Comparison of ENCODE assay signal across 1 cellular context in the genomic region with DNA sequence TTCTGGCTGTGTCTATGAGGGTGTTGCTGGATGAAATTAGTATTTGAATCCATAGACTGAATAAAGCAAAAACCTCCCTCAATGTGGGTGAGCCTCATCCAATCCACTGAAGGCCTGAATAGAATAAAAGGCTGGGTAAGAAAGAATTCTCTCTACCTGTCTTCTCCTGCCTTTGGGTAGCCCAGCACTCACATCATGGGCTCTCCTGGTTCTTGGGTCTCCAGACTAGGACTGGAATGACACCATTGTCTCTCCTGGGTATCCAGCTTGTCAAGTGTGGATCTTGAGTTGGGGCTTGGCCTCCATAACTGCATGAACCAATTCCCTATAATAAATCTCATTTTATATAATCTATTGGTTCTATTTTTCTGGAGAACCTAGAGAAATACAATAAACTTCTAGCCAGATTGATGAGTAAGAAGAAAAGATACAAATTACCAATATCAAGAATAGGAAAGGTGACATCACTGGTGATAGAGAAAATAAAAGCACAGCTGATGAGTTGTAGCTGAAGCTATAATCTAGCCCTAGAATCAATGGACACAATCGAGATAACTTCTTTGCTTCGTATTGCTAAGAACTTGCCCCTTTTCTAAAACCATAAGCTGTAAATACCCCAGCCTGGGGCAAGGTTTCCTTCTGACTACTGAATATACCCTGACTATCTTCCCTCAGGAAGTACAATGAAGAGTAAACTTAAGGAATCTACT.
TF ChIP-seq lines count a peak whose summit lies in the region.

No MANE protein-coding gene starts in this region.

TF ChIP-seq in endothelial cell of umbilical vein, 7 proteins besides CTCF, POLR2A, EP300 and RAD21:
- TF ChIP-seq JUN (IDR thresholded peaks at IDR 0.05; ENCODE audit: borderline replicate concordance, insufficient read depth, insufficient read length, low read depth) (no peak), EZH2 (IDR thresholded peaks at IDR 0.05; ENCODE audit: borderline replicate concordance, low read depth, low read length, severe bottlenecking) (no peak), GATA2 (IDR thresholded peaks at IDR 0.05; ENCODE audit: insufficient read depth, insufficient read length, low read depth, low read length) (no peak), FOS (IDR thresholded peaks at IDR 0.05; ENCODE audit: borderline replicate concordance, insufficient read depth, low read length) (no peak), POLR2AphosphoS5 (IDR thresholded peaks at IDR 0.05; ENCODE audit: insufficient read depth, low read depth, low read length) (no peak), MYC (IDR thresholded peaks at IDR 0.05; ENCODE audit: low read depth, low read length) (no peak)
- TF ChIP-seq, protein P1, sequence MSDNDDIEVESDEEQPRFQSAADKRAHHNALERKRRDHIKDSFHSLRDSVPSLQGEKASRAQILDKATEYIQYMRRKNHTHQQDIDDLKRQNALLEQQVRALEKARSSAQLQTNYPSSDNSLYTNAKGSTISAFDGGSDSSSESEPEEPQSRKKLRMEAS (IDR thresholded peaks at IDR 0.05; ENCODE audit: insufficient read depth, insufficient read length) = no peak
